In genomic region chr1:36882536-36883285, GRCh38 we compare ENCODE assay signal across 12 cellular contexts.
"Had no signal": no experiment of that assay in that cellular context is flagged by ENCODE, and none has a peak within 500 bp of the region (broad histone marks: within the 10 kb centered on the region; RNA-seq: fewer than 3 reads in every experiment).

No MANE protein-coding gene starts in this region.

- H3K4me1 ChIP-seq: foreskin keratinocyte, sigmoid colon, spleen had no signal

- H3K27me3 ChIP-seq: cardiac muscle cell, foreskin keratinocyte, sigmoid colon had no signal

- ATAC-seq: activated naive CD4-positive, alpha-beta T cell treated with anti-CD3 and anti-CD28 coated beads, Interleukin-2, amount 50 U/mL, for 72 hours; activated T-cell treated with anti-CD3 and anti-CD28 coated beads, Interleukin-2, amount 50 U/mL, for 4 hours; foreskin keratinocyte had no signal

- H3K36me3 ChIP-seq: cardiac muscle cell, sigmoid colon, spleen had no signal

- H3K27ac ChIP-seq: cardiac muscle cell, foreskin keratinocyte, sigmoid colon, spleen had no signal

- DNase-seq: activated CD4-positive, alpha-beta T cell treated with anti-CD3 and anti-CD28 coated beads, Interleukin-2, amount 10 ng/mL, durations not matched to agents 24 days and 14 days; activated CD4-positive, CD25-positive, alpha-beta regulatory T cell; activated effector memory CD4-positive, alpha-beta T cell treated with anti-CD3 and anti-CD28 coated beads, Interleukin-2, amount 50 U/mL, for 16 hours; activated T-cell treated with anti-CD3 and anti-CD28 coated beads, Interleukin-2, amount 50 U/mL, for 4 hours; foreskin keratinocyte; glutamatergic neuron; kidney glomerular epithelial cell; nephron progenitor cell; sigmoid colon; spleen had no signal

- H3K4me3 ChIP-seq: cardiac muscle cell, sigmoid colon, spleen had no signal

- H3K9me3 ChIP-seq: sigmoid colon, spleen had no signal
